In the genomic region with DNA sequence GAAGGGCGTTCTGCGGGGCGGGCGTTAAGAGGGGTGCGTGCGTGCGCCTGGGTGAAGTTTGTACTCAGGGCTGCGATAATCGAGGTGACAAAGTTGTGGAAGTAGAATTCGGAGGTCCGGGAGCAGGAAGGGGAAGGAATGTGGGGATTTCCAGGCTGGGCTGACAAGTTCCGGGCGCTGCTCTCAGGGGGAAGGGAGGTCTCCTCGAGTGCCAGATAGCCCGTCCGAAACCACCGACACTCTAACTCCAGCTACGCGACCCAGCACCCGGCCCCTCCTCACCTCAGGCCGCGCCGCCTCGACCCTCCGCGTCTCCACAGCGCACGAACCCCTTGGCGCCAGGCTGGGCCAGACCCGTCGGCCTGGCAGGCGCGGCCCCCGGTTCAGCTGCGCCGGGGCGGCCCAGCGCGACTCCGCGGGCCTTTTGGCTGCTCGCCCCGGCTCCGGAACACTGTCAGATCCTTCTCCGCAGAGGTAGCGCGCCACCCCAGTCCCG, we compare ENCODE assay signal across 8 cellular contexts. TPM values are rescaled to one million over a fixed set of nuclear protein-coding genes. Genes with fewer than 3 reads are reported as not detected.
DNase-seq lines count a peak whose midpoint lies in the region; ATAC-seq, FAIRE-seq and TF ChIP-seq lines count a peak whose summit lies in the region.

A gene (minus strand): TSS at position 462 of the 496 bp plus-strand sequence. CDS start 18,685 bp downstream, outside the sequence.

- POLR2A ChIA-PET in PC-3 (lab: Charles Lee; ENCODE audit: unreplicated experiment): interaction anchor here (0.7 kb wide), 2 partner anchors 59 to 182 kb away, joined by 3 to 4 read pairs; no protein-coding TSS in a partner anchor

- H3K4me1 ChIP-seq in PC-3 (ENCODE audit: insufficient read depth, low read length) (peaks cover 36% of the 10 kb centered on the region), sigmoid colon (peaks cover 0 to 51% (median 47%) of the 10 kb centered on the region in 4 donors)

- no peak for TF ChIP-seq EP300 in sigmoid colon (IDR thresholded peaks at IDR 0.05)

- CTCF ChIA-PET in PC-3 (lab: Charles Lee): no interaction called here

- H3K27ac ChIP-seq in 22Rv1: peak within 1 kb of the TSS; percentile 52
- H3K27ac ChIP-seq in PC-3 (ENCODE audit: low read length): peak within 1 kb of the TSS; percentile 88
- peak within 1 kb of the TSS; percentile 94 to 100 (median 99) for H3K27ac ChIP-seq in sigmoid colon

- H3K36me3 ChIP-seq in PC-3 (ENCODE audit: low read depth, low read length) (no peaks in the 10 kb centered on the region), sigmoid colon (no peaks in the 10 kb centered on the region)

- DNase-seq in GM12891 (ENCODE audit: insufficient read length, low spot score): no peak
- DNase-seq in PC-3: peak; percentile 49
- DNase-seq in astrocyte of the hippocampus (ENCODE audit: low read depth, low spot score): peak; percentile 85
- DNase-seq in iPS DF 19.7 (ENCODE audit: low read depth, low spot score): peak; percentile 28
- DNase-seq in sigmoid colon: no peak
- DNase-seq in GM19239 (ENCODE audit: insufficient read length, low spot score): no peak

- peak within 1 kb of the TSS; percentile 75 for H2AFZ ChIP-seq in PC-3 (ENCODE audit: low read length)

- peak within 1 kb of the TSS; percentile 91 for H3K9ac ChIP-seq in PC-3 (ENCODE audit: low read length)

- BruUV-seq in PC-3 (replicated peaks; lab: Mats Ljungman, UMichigan): no TSS peak

- TF ChIP-seq CTCF in 22Rv1 (IDR thresholded peaks at IDR 0.05) (no peak), PC-3 (conservative IDR thresholded peaks at IDR 0.05; ENCODE audit: low read depth, low read length) (no peak), sigmoid colon (IDR thresholded peaks at IDR 0.05) (no peak)

- intact Hi-C loops in PC-3 (cut with micrococcal nuclease): loop anchor here (10.0 kb wide), 1 partner anchor 130 kb away; no protein-coding TSS in a partner anchor
- intact Hi-C loops in sigmoid colon (cut with DNase I): loop anchor here (2.0 to 10.0 kb wide), 6 partner anchors 57 to 1180 kb away; a partner anchor contains a TSS

- H3K4me3 ChIP-seq in PC-3 (ENCODE audit: low read length): peak within 1 kb of the TSS; percentile 98
- peak within 1 kb of the TSS; percentile 63 to 92 (median 85) for H3K4me3 ChIP-seq in sigmoid colon

- FAIRE-seq in GM12891 (lab: Jason Lieb, UNC) (peak; percentile 90), GM19239 (lab: Jason Lieb, UNC) (no peak)

- H3K27me3 ChIP-seq in PC-3 (ENCODE audit: low read length) (no peaks in the 10 kb centered on the region), sigmoid colon (no peaks in the 10 kb centered on the region)

- peak within 1 kb of the TSS; percentile 97 for H3K4me2 ChIP-seq in PC-3 (ENCODE audit: low read length)

- WGBS in sigmoid colon, 2 donors: 0 to 1% methylated on average over 48 of the region's 48 CpGs

- no peaks in the 10 kb centered on the region for H3K9me3 ChIP-seq in PC-3 (ENCODE audit: low read length)
- H3K9me3 ChIP-seq in sigmoid colon: no peaks in the 10 kb centered on the region

- TF ChIP-seq POLR2A in GM12891 (IDR thresholded peaks at IDR 0.05; ENCODE audit: low read depth, low read length): peak; percentile 61
- TF ChIP-seq POLR2A in sigmoid colon (IDR thresholded peaks at IDR 0.05): no peak

- peak; percentile 36 for ATAC-seq in HG02798 (IDR thresholded peaks at IDR 0.05; ENCODE audit: poor library complexity, unreplicated experiment)
- ATAC-seq in PC-3: peak; percentile 50

- H3F3A ChIP-seq in PC-3 (ENCODE audit: low read length, unreplicated experiment): no peaks in the 10 kb centered on the region

- H4K20me1 ChIP-seq in PC-3 (ENCODE audit: low read length): peaks cover 29% of the 10 kb centered on the region

- peaks cover 47% of the 10 kb centered on the region for H3K79me2 ChIP-seq in PC-3 (ENCODE audit: low read length)

- H3K9me2 ChIP-seq in PC-3 (replicated peaks; ENCODE audit: low read length): no peaks in the 10 kb centered on the region

TF ChIP-seq in GM12891, 5 proteins besides CTCF, POLR2A, EP300 and RAD21:
- TF ChIP-seq POLR2AphosphoS5 (IDR thresholded peaks at IDR 0.05; ENCODE audit: low read depth, low read length) (peak; percentile 69), SPI1 (IDR thresholded peaks at IDR 0.05; ENCODE audit: low read depth, low read length) (no peak), TAF1 (IDR thresholded peaks at IDR 0.05; ENCODE audit: low read depth, low read length) (0 out of 2 replicates have a peak, but pooled peaks have one; percentile 33)

RNA-seq across cellular contexts. Expression of the gene that starts here (rescaled TPM):
- 3.7 TPM for polyA plus RNA-seq in GM12891 (2012; ENCODE audit: low read depth, missing spikeins)
- total RNA-seq in PC-3 (2014; rRNA removed) (25.7 and 28.0 TPM in 2 replicates), sigmoid colon (100 to 1,000 TPM; 206 to 373 (median 311) TPM)
- 10 to 100 TPM in 2 of 3 donors, 1 to 10 TPM in 1; 7.4 to 37.6 (median 12.0) TPM for polyA plus RNA-seq in sigmoid colon

Comparison
In these comparisons a context has a peak if more than half of its experiments do, and no peak if none do; other contexts are left out.
1. DNase-seq: peak in PC-3 (single experiment), astrocyte of the hippocampus (single experiment) and iPS DF 19.7 (single experiment); none in GM12891 (single experiment), sigmoid colon (single experiment) and GM19239 (single experiment).
2. Peak in every context shown above with its lines, with median percentiles within 50 percentile points of each other: H3K27ac ChIP-seq.